ENCODE assay signal across 17 cellular contexts in genomic region chr7:103307487-103308231, GRCh38. TPM values are rescaled to one million over a fixed set of nuclear protein-coding genes. Genes with fewer than 3 reads are reported as not detected.
DNase-seq lines count a peak whose midpoint lies in the region; ATAC-seq, FAIRE-seq and TF ChIP-seq lines count a peak whose summit lies in the region.
"Had no signal": no experiment of that assay in that cellular context is flagged by ENCODE, and none has a peak within 500 bp of the region (broad histone marks: within the 10 kb centered on the region; RNA-seq: fewer than 3 reads in every experiment).

No MANE protein-coding gene starts in this region.

- no peak overlapping the region for H3K27ac ChIP-seq in HEK293 (ENCODE audit: extremely low read depth, low read depth, low read length)
- H3K27ac ChIP-seq: sigmoid colon, suprapubic skin had no signal

- H3K4me3 Mint-ChIP-seq in activated naive CD8-positive, alpha-beta T cell = no peak overlapping the region
- H3K4me3 Mint-ChIP-seq in activated naive CD8-positive, alpha-beta T cell treated with anti-CD3 and anti-CD28 coated beads, Interleukin-2, amount 50 U/mL, for 24 hours = no peak overlapping the region
- H3K4me3 Mint-ChIP-seq in stimulated activated naive B cell treated with anti-CD40 and anti-IgM and Interleukin-4, amounts not matched to agents 10 μg/mL and 1 μg/mL and 100 μg/mL, for 72 hours = no peak overlapping the region
- H3K4me3 Mint-ChIP-seq: IgD-negative memory B cell, T-helper 17 cell had no signal

- H3K4me1 ChIP-seq in HEK293 (ENCODE audit: control insufficient read depth, insufficient read depth, low read length) = no peaks in the 10 kb centered on the region
- H3K4me1 ChIP-seq: sigmoid colon had no signal

- CTCF ChIA-PET in HEK293 (lab: Yijun Ruan, JAX) = interaction anchor here (0.5 kb wide), 1 partner anchor 112 kb away, joined by 3 read pairs; no protein-coding TSS in a partner anchor

- TF ChIP-seq CTCF in HEK293 (tag by site-specific recombination; IDR thresholded peaks at IDR 0.05) = no peak
- no peak for TF ChIP-seq CTCF in bronchial epithelial cell (IDR thresholded peaks at IDR 0.05; ENCODE audit: insufficient read depth, low read length, severe bottlenecking)

- H3K4me3 ChIP-seq in HEK293 (ENCODE audit: low read depth, low read length) (no peak overlapping the region), bronchial epithelial cell (ENCODE audit: low read depth, low read length) (no peak overlapping the region)
- H3K4me3 ChIP-seq: sigmoid colon, suprapubic skin had no signal

- H3K27me3 Mint-ChIP-seq in activated naive CD8-positive, alpha-beta T cell = no peaks in the 10 kb centered on the region
- no peaks in the 10 kb centered on the region for H3K27me3 Mint-ChIP-seq in activated naive CD8-positive, alpha-beta T cell treated with anti-CD3 and anti-CD28 coated beads, Interleukin-2, amount 50 U/mL, for 24 hours
- no peaks in the 10 kb centered on the region for H3K27me3 Mint-ChIP-seq in stimulated activated naive B cell treated with anti-CD40 and anti-IgM and Interleukin-4, amounts not matched to agents 10 μg/mL and 1 μg/mL and 100 μg/mL, for 72 hours
- H3K27me3 Mint-ChIP-seq: IgD-negative memory B cell, T-helper 17 cell had no signal

- FAIRE-seq in bronchial epithelial cell (lab: Jason Lieb, UNC) = no peak

- no peaks in the 10 kb centered on the region for H3K9me3 ChIP-seq in HEK293 (ENCODE audit: control insufficient read depth, insufficient read depth, low read depth, low read length)
- H3K9me3 ChIP-seq: sigmoid colon, suprapubic skin had no signal

- no peaks in the 10 kb centered on the region for H3K27me3 ChIP-seq in bronchial epithelial cell (ENCODE audit: control insufficient read depth, insufficient read depth, low read length)
- H3K27me3 ChIP-seq: sigmoid colon, suprapubic skin had no signal

- H3K36me3 ChIP-seq in HEK293 (ENCODE audit: control insufficient read depth in 2 of 2, insufficient read depth in 1 of 2, low read length in 2 of 2) (peaks cover 83 to 90% of the 10 kb centered on the region in 2 experiments), bronchial epithelial cell (ENCODE audit: control insufficient read depth, insufficient read depth, low read length) (peaks cover 8% of the 10 kb centered on the region)

- peak overlapping the region; percentile 72 for H3K27ac Mint-ChIP-seq in activated naive CD8-positive, alpha-beta T cell
- no peak overlapping the region for H3K27ac Mint-ChIP-seq in activated naive CD8-positive, alpha-beta T cell treated with anti-CD3 and anti-CD28 coated beads, Interleukin-2, amount 50 U/mL, for 24 hours
- H3K27ac Mint-ChIP-seq in stimulated activated naive B cell treated with anti-CD40 and anti-IgM and Interleukin-4, amounts not matched to agents 10 μg/mL and 1 μg/mL and 100 μg/mL, for 72 hours = peak overlapping the region; percentile 51
- H3K27ac Mint-ChIP-seq: T-helper 17 cell had no signal

- POLR2A ChIA-PET in HEK293 (lab: Yijun Ruan, JAX) = interaction anchor here (1.2 kb wide), 1 partner anchor 73 kb away, joined by 3 read pairs; no protein-coding TSS in a partner anchor

- no peaks in the 10 kb centered on the region for H3K9me3 Mint-ChIP-seq in activated naive CD8-positive, alpha-beta T cell (ENCODE audit: low read depth)
- no peaks in the 10 kb centered on the region for H3K9me3 Mint-ChIP-seq in activated naive CD8-positive, alpha-beta T cell treated with anti-CD3 and anti-CD28 coated beads, Interleukin-2, amount 50 U/mL, for 24 hours
- H3K9me3 Mint-ChIP-seq in stimulated activated naive B cell treated with anti-CD40 and anti-IgM and Interleukin-4, amounts not matched to agents 10 μg/mL and 1 μg/mL and 100 μg/mL, for 72 hours = no peaks in the 10 kb centered on the region
- H3K9me3 Mint-ChIP-seq: IgD-negative memory B cell had no signal

- ATAC-seq in activated naive CD8-positive, alpha-beta T cell treated with anti-CD3 and anti-CD28 coated beads, Interleukin-2, amount 50 U/mL, for 24 hours = no peak
- no peak for ATAC-seq in stimulated activated naive B cell treated with anti-CD40 and anti-IgM and Interleukin-4, amounts not matched to agents 10 μg/mL and 1 μg/mL and 100 μg/mL, for 72 hours (replicated peaks)
- no peak for ATAC-seq in HG03039 (IDR thresholded peaks at IDR 0.05; ENCODE audit: unreplicated experiment)
- ATAC-seq: T-helper 17 cell had no signal

- peaks cover 32% of the 10 kb centered on the region for H3K4me1 Mint-ChIP-seq in activated naive CD8-positive, alpha-beta T cell (ENCODE audit: low read depth)
- H3K4me1 Mint-ChIP-seq in activated naive CD8-positive, alpha-beta T cell treated with anti-CD3 and anti-CD28 coated beads, Interleukin-2, amount 50 U/mL, for 24 hours = peaks cover 27% of the 10 kb centered on the region
- peaks cover 3 to 9% of the 10 kb centered on the region in 2 donors for H3K4me1 Mint-ChIP-seq in stimulated activated naive B cell treated with anti-CD40 and anti-IgM and Interleukin-4, amounts not matched to agents 10 μg/mL and 1 μg/mL and 100 μg/mL, for 72 hours

- no peak for DNase-seq in activated naive CD8-positive, alpha-beta T cell treated with anti-CD3 and anti-CD28 coated beads, Interleukin-2, amount 50 U/mL, for 24 hours
- DNase-seq in bronchial epithelial cell (ENCODE audit: low read depth) (peak; percentile 18), mesenteric fat pad (ENCODE audit: low spot score) (no peak), cerebellar cortex (ENCODE audit: low spot score) (no peak)
- DNase-seq in stimulated activated naive B cell treated with anti-CD40 and anti-IgM and Interleukin-4, amounts not matched to agents 10 μg/mL and 1 μg/mL and 100 μg/mL, for 72 hours = no peak
- DNase-seq: activated CD8-positive, alpha-beta memory T cell treated with anti-CD3 and anti-CD28 coated beads, Interleukin-2, amount 50 U/mL, for 48 hours; cerebellar nuclear complex; foreskin melanocyte; NCI-H1092; sigmoid colon; stimulated activated CD4-positive, alpha-beta T cell treated with anti-CD3 and anti-CD28 coated beads, Interleukin-1b, Interleukin-23, amount 100 ng/mL, for 48 hours; T-helper 17 cell had no signal

- peaks cover 6% of the 10 kb centered on the region for H3K36me3 Mint-ChIP-seq in activated naive CD8-positive, alpha-beta T cell
- peaks cover 73% of the 10 kb centered on the region for H3K36me3 Mint-ChIP-seq in activated naive CD8-positive, alpha-beta T cell treated with anti-CD3 and anti-CD28 coated beads, Interleukin-2, amount 50 U/mL, for 24 hours (ENCODE audit: low read depth)
- H3K36me3 Mint-ChIP-seq in stimulated activated naive B cell treated with anti-CD40 and anti-IgM and Interleukin-4, amounts not matched to agents 10 μg/mL and 1 μg/mL and 100 μg/mL, for 72 hours = peaks cover 20 to 26% of the 10 kb centered on the region in 2 donors
- H3K36me3 Mint-ChIP-seq: IgD-negative memory B cell had no signal

TF ChIP-seq in HEK293, 187 proteins besides CTCF, POLR2A, EP300 and RAD21 (continues in another document):
- TF ChIP-seq ZBTB21 (tag by site-specific recombination; IDR thresholded peaks at IDR 0.05) = no peak
- no peak for TF ChIP-seq SALL2 (tag by site-specific recombination; IDR thresholded peaks at IDR 0.05; ENCODE audit: borderline replicate concordance)
- TF ChIP-seq ZNF549 (tag by site-specific recombination; IDR thresholded peaks at IDR 0.05) = 0 out of 2 replicates have a peak, but pooled peaks have one; percentile 36
- TF ChIP-seq ZNF37A (tag by site-specific recombination; IDR thresholded peaks at IDR 0.05) = peak; percentile 61
- no peak for TF ChIP-seq SCRT1 (tag by site-specific recombination; IDR thresholded peaks at IDR 0.05; ENCODE audit: borderline replicate concordance)
- TF ChIP-seq IKZF3 (tag by site-specific recombination; IDR thresholded peaks at IDR 0.05) = peak; percentile 11; the same call in 1 of the 2 replicates
- TF ChIP-seq KLF10 (tag by site-specific recombination; IDR thresholded peaks at IDR 0.05) = 0 out of 2 replicates have a peak, but pooled peaks have one; percentile 24
- TF ChIP-seq GLI2 (tag by site-specific recombination; IDR thresholded peaks at IDR 0.05; ENCODE audit: borderline replicate concordance, low read depth) = peak; percentile 33; the same call in 1 of the 2 replicates
- TF ChIP-seq, protein P1, sequence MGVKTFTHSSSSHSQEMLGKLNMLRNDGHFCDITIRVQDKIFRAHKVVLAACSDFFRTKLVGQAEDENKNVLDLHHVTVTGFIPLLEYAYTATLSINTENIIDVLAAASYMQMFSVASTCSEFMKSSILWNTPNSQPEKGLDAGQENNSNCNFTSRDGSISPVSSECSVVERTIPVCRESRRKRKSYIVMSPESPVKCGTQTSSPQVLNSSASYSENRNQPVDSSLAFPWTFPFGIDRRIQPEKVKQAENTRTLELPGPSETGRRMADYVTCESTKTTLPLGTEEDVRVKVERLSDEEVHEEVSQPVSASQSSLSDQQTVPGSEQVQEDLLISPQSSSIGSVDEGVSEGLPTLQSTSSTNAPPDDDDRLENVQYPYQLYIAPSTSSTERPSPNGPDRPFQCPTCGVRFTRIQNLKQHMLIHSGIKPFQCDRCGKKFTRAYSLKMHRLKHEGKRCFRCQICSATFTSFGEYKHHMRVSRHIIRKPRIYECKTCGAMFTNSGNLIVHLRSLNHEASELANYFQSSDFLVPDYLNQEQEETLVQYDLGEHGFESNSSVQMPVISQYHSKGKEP (tag by site-specific recombination; IDR thresholded peaks at IDR 0.05) = peak; percentile 63
- TF ChIP-seq ZFP3 (tag by site-specific recombination; IDR thresholded peaks at IDR 0.05; ENCODE audit: low read depth) = no peak
- no peak for TF ChIP-seq AEBP2 (tag by site-specific recombination; IDR thresholded peaks at IDR 0.05; ENCODE audit: borderline replicate concordance)
- TF ChIP-seq ZNF544 (tag by site-specific recombination; IDR thresholded peaks at IDR 0.05) = 0 out of 2 replicates have a peak, but pooled peaks have one; percentile 48
- TF ChIP-seq ZNF132 (tag by site-specific recombination; IDR thresholded peaks at IDR 0.05; ENCODE audit: borderline replicate concordance) = no peak
- TF ChIP-seq ZNF660 (tag by site-specific recombination; IDR thresholded peaks at IDR 0.05) = peak; percentile 17; the same call in 1 of the 2 replicates

RNA-seq across cellular contexts. Expression of gene PMPCB, which starts 10.4 kb away (rescaled TPM):
- total RNA-seq in bronchial epithelial cell (31.2 and 48.7 TPM in 2 replicates), mesenteric fat pad (43.8 TPM)

RNA-seq across cellular contexts. Expression of gene DNAJC2, which starts 36.9 kb away (rescaled TPM):
- total RNA-seq in bronchial epithelial cell (16.8 and 18.7 TPM in 2 replicates), mesenteric fat pad (27.9 TPM)

RNA-seq across cellular contexts. Expression of gene PSMC2, which starts 39.8 kb away (rescaled TPM):
- total RNA-seq in bronchial epithelial cell = 182 and 186 TPM in 2 replicates
- total RNA-seq in mesenteric fat pad = 127 TPM
